Comparison of ENCODE assay signal across 25 cellular contexts in the genomic region with DNA sequence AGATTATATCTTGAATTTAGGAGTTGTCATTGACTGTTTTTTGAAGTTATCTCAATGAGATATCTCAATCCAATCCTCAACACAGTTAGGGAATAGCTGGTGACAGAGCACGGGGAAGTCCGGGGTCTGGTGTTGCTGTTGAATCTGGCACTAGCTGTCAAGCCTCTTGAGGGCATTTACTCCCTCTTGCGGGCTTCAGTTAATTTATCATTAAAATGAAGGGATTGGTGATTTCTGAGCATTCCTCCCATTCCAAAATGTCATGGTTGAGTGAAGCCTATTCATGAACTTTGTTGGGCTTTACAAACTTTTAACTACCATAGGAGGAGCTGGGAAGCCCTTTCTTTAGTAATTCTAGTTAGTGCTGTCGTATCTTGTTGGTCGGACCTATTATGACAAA.
"Had no signal": no experiment of that assay in that cellular context is flagged by ENCODE, and none has a peak within 500 bp of the region (broad histone marks: within the 10 kb centered on the region; RNA-seq: fewer than 3 reads in every experiment).

No MANE protein-coding gene starts in this region.

- H3K9me3 ChIP-seq: mucosa of descending colon, sigmoid colon, stomach, transverse colon, uterus had no signal

- H3K27me3 ChIP-seq: brain microvascular endothelial cell, hepatocyte, sigmoid colon, stomach, transverse colon, uterus had no signal

- H3K4me3 ChIP-seq: hepatocyte, mucosa of descending colon, sigmoid colon, smooth muscle cell, stomach, transverse colon, uterus had no signal

- ATAC-seq: activated CD8-positive, alpha-beta T cell treated with anti-CD3 and anti-CD28 coated beads, Interleukin-2, amount 10 ng/mL, durations not matched to agents 7 days and 5 days; activated naive CD4-positive, alpha-beta T cell treated with anti-CD3 and anti-CD28 coated beads, Interleukin-2, amount 50 U/mL, for 72 hours; esophagus mucosa; left cardiac atrium; mucosa of descending colon; stimulated activated memory B cell treated with anti-CD40 and anti-IgM and Interleukin-4, amounts not matched to agents 10 μg/mL and 1 μg/mL and 100 μg/mL, for 72 hours had no signal

- H3K36me3 ChIP-seq: brain microvascular endothelial cell, transverse colon, uterus had no signal

- H3K27ac ChIP-seq: brain microvascular endothelial cell, hepatocyte, sigmoid colon, stomach, transverse colon, uterus had no signal

- DNase-seq: activated CD4-positive, alpha-beta T cell treated with anti-CD3 and anti-CD28 coated beads for 1 hour; activated CD4-positive, alpha-beta T cell treated with anti-CD3 and anti-CD28 coated beads, Interleukin-2, amount 50 U/mL, for 1 hour; activated CD8-positive, alpha-beta T cell treated with anti-CD3 and anti-CD28 coated beads, Interleukin-2, amount 10 ng/mL, durations not matched to agents 7 days and 5 days; activated gamma-delta T cell treated with Interleukin-2 at 50 U/mL for 16 hours; aorta; brain microvascular endothelial cell; caudate nucleus; dermis blood vessel endothelial cell; effector CD8-positive, alpha-beta T cell; foreskin melanocyte; glutamatergic neuron; left cardiac atrium; mesenchymal stem cell; mucosa of descending colon; occipital lobe; sigmoid colon; stimulated activated CD4-positive, alpha-beta T cell treated with anti-CD3 and anti-CD28 coated beads, Interleukin-15, amount 100 ng/mL, for 24 hours; stomach; transverse colon; uterus had no signal
